ENCODE assay signal across 2 cellular contexts in the genomic region with DNA sequence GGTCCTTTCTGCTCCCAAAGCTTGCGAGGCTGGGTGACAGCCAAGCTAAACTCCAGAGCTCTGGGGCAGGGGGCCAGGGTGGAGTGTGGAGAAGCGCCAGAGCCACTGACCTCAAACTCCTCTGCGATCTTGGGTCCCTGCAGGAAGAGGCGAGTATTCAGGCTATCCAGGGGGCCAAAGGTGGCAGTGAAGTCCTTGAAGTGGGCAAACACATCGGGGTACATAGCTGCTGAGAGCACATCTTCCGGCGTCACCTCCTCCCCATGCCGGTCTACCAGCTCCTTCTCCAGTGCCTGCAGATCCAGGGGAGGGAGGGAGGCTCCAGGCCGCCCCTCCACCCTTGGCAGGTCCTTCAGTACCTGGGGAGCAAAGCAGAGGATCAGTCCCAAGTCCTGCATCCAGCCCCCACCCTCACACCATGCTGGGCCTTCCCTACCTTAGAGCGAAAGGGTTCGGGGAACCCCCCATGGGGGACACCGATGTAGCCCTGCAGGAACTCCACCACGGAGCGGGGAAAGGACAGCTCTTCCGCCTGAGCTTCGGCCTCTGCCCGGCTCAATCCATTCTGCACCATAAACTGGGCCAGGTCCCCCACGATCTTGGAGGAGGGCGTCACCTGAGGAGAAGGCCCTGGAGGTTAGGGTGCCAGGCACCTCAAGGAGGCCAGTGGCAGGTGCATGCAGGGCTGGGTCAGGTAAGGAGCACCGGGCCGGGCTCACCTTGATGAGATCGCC.
A peak's percentile ranks its signal among the peaks of the same experiment; 100 is the strongest.
TF ChIP-seq lines count a peak whose summit lies in the region.

No MANE protein-coding gene starts in this region.

TF ChIP-seq in IMR-90, 13 proteins besides CTCF, POLR2A, EP300 and RAD21:
- TF ChIP-seq FOS (IDR thresholded peaks at IDR 0.05; ENCODE audit: low read depth, low read length) (no peak), MAFK (IDR thresholded peaks at IDR 0.05; ENCODE audit: low read depth, low read length) (no peak)

TF ChIP-seq in K562, 482 proteins besides CTCF, POLR2A, EP300 and RAD21:
- TF ChIP-seq ZBTB7A (IDR thresholded peaks at IDR 0.05; ENCODE audit: borderline replicate concordance, control insufficient read depth, low read depth, low read length) (no peak), POLR2G (IDR thresholded peaks at IDR 0.05; ENCODE audit: low read depth, low read length) (0 out of 2 replicates have a peak, but pooled peaks have one; percentile 24)
